ENCODE assay signal across 22 cellular contexts in genomic region chr4:165906272-165906671, GRCh38. TPM values are rescaled to one million over a fixed set of nuclear protein-coding genes. Genes with fewer than 3 reads are reported as not detected.
DNase-seq lines count a peak whose midpoint lies in the region; ATAC-seq, FAIRE-seq and TF ChIP-seq lines count a peak whose summit lies in the region.
"Had no signal": no experiment of that assay in that cellular context is flagged by ENCODE, and none has a peak within 500 bp of the region (broad histone marks: within the 10 kb centered on the region; RNA-seq: fewer than 3 reads in every experiment).

No MANE protein-coding gene starts in this region.

- H3K9me3 ChIP-seq in RWPE2 (ENCODE audit: severe bottlenecking) (no peaks in the 10 kb centered on the region), endothelial cell of umbilical vein (replicated peaks; ENCODE audit: control insufficient read depth, insufficient read depth, low read length) (no peaks in the 10 kb centered on the region), mesodermal cell (ENCODE audit: control insufficient read depth, low read length) (no peaks in the 10 kb centered on the region)
- H3K9me3 ChIP-seq: Peyer's patch, SK-N-SH had no signal

- intact Hi-C loops in endothelial cell of umbilical vein (cut with micrococcal nuclease) = no loop called here

- H3K4me1 ChIP-seq in RWPE2 (ENCODE audit: insufficient read depth, poor library complexity, severe bottlenecking) = peaks cover 13% of the 10 kb centered on the region
- peaks cover 18% of the 10 kb centered on the region for H3K4me1 ChIP-seq in endothelial cell of umbilical vein (ENCODE audit: control insufficient read depth, extremely low read depth, insufficient read depth, low read length)
- H3K4me1 ChIP-seq in mesodermal cell (ENCODE audit: control insufficient read depth, insufficient read depth, low read length, poor library complexity, severe bottlenecking) = peaks cover 4% of the 10 kb centered on the region
- H3K4me1 ChIP-seq: Peyer's patch had no signal

- no CpG with 5 or more reads among the region's 1 CpG for WGBS in mesodermal cell (ENCODE audit: insufficient coverage in 2 of 2), 2 experiments

- no peaks in the 10 kb centered on the region for H4K20me1 ChIP-seq in endothelial cell of umbilical vein (replicated peaks; ENCODE audit: control insufficient read depth, extremely low read depth, insufficient read depth, low read length)

- in situ Hi-C loops in G401 (cut with HindIII; ENCODE audit: low sequenced_read_pairs) = no loop called here

- no peak for TF ChIP-seq POLR2A in endothelial cell of umbilical vein (IDR thresholded peaks at IDR 0.05; ENCODE audit: low read depth, low read length)

- ATAC-seq in RWPE2 (ENCODE audit: low read depth) (no peak), HG02885 (IDR thresholded peaks at IDR 0.05; ENCODE audit: poor library complexity, unreplicated experiment) (no peak)

- TF ChIP-seq CTCF in RWPE2 (IDR thresholded peaks at IDR 0.05; ENCODE audit: poor library complexity, severe bottlenecking) (no peak), endothelial cell of umbilical vein (IDR thresholded peaks at IDR 0.05; ENCODE audit: extremely low read depth in 1 of 2, insufficient read depth in 1 of 2, low read depth in 1 of 2, low read length in 2 of 2) (no peak)

- peak; percentile 53 for FAIRE-seq in endothelial cell of umbilical vein (lab: Jason Lieb, UNC)
- FAIRE-seq: GM18507 had no signal

- CTCF ChIA-PET in endothelial cell of umbilical vein (lab: Charles Lee) = interaction anchor here (0.8 to 1.4 kb wide), 6 partner anchors 10 to 413 kb away, joined by 3 read pairs; no protein-coding TSS in a partner anchor

- no peaks in the 10 kb centered on the region for H3K79me2 ChIP-seq in endothelial cell of umbilical vein (ENCODE audit: control insufficient read depth, insufficient read depth, low read length)

- H3K4me3 ChIP-seq in RWPE2 (ENCODE audit: severe bottlenecking) (no peak overlapping the region), endothelial cell of umbilical vein (replicated peaks in 1 of 3; ENCODE audit: insufficient read depth in 1 of 3, low read depth in 1 of 3, low read length in 3 of 3) (no peak overlapping the region), mesodermal cell (ENCODE audit: extremely low read depth, insufficient read depth, low read length, poor library complexity, severe bottlenecking) (no peak overlapping the region)
- H3K4me3 ChIP-seq: GM23248, Peyer's patch had no signal

- peak overlapping the region; percentile 25 for H3K9ac ChIP-seq in endothelial cell of umbilical vein (replicated peaks; ENCODE audit: extremely low read depth, insufficient read depth, low read length)
- H3K9ac ChIP-seq: GM23248, SK-N-SH had no signal

- BruUV-seq in endothelial cell of umbilical vein (replicated peaks; lab: Mats Ljungman, UMichigan) = no TSS peak

- POLR2A ChIA-PET in endothelial cell of umbilical vein (lab: Charles Lee) = no interaction called here

- H3K27me3 ChIP-seq in RWPE2 (ENCODE audit: insufficient read depth, poor library complexity, severe bottlenecking) (no peaks in the 10 kb centered on the region), endothelial cell of umbilical vein (ENCODE audit: control insufficient read depth in 2 of 2, insufficient read depth in 2 of 2, low read length in 2 of 2) (no peaks in the 10 kb centered on the region)
- H3K27me3 ChIP-seq: Peyer's patch had no signal

- H3K4me2 ChIP-seq in endothelial cell of umbilical vein (ENCODE audit: insufficient read depth, low read length) = no peak overlapping the region
- H3K4me2 ChIP-seq: SK-N-SH had no signal

- DNase-seq in G401 (ENCODE audit: low spot score) = peak; percentile 72
- no peak for DNase-seq in RWPE2 (ENCODE audit: low spot score)
- DNase-seq in endothelial cell of umbilical vein (ENCODE audit: low read depth, low spot score) = peak; percentile 31
- no peak for DNase-seq in NCI-H2196 (lab: John Stamatoyannopoulos, UW; ENCODE audit: unreplicated experiment)
- no peak for DNase-seq in HPDE6-E6E7 (ENCODE audit: extremely low spot score)
- DNase-seq: Calu3, DMS79 treated with DMSO at 0.1 percent for 48 hours, GM23248, H7, IMR-90, KG1, MM.1S, NCI-H1417, NCI-H1694, NCI-H2029 treated with DMSO at 0.1 percent for 48 hours, NCI-H2227 treated with DMSO at 0.1 percent for 48 hours, NCI-H526 treated with DMSO at 0.1 percent for 48 hours, Peyer's patch, SK-N-SH had no signal

- H3K36me3 ChIP-seq in RWPE2 (ENCODE audit: low read depth) (no peaks in the 10 kb centered on the region), endothelial cell of umbilical vein (ENCODE audit: control insufficient read depth in 2 of 2, extremely low read depth in 1 of 2, insufficient read depth in 2 of 2, low read length in 2 of 2) (no peaks in the 10 kb centered on the region), mesodermal cell (ENCODE audit: control insufficient read depth, insufficient read depth, low read length) (no peaks in the 10 kb centered on the region)
- H3K36me3 ChIP-seq: Peyer's patch had no signal

- H2AFZ ChIP-seq in endothelial cell of umbilical vein (ENCODE audit: low read depth, low read length) = no peak overlapping the region
- H2AFZ ChIP-seq: GM23248 had no signal

- dilution Hi-C loops in endothelial cell of umbilical vein (cut with MboI; ENCODE audit: extremely low pct_ligation_motif_present, low sequenced_read_pairs) = no loop called here

- peak overlapping the region; percentile 44 for H3K27ac ChIP-seq in RWPE2 (ENCODE audit: poor library complexity, severe bottlenecking)
- peak overlapping the region; percentile 82 for H3K27ac ChIP-seq in endothelial cell of umbilical vein (ENCODE audit: insufficient read depth, low read depth, low read length)
- H3K27ac ChIP-seq in mesodermal cell (ENCODE audit: low read depth, low read length, severe bottlenecking) = peak overlapping the region; percentile 81
- H3K27ac ChIP-seq: GM23248, Peyer's patch had no signal

- no peaks in the 10 kb centered on the region for H3K9me1 ChIP-seq in endothelial cell of umbilical vein (replicated peaks; ENCODE audit: control insufficient read depth, extremely low read depth, insufficient read depth, low read length)

TF ChIP-seq in endothelial cell of umbilical vein, 7 proteins besides CTCF, POLR2A, EP300 and RAD21:
- TF ChIP-seq FOS (IDR thresholded peaks at IDR 0.05; ENCODE audit: borderline replicate concordance, insufficient read depth, low read length) = no peak

RNA-seq across cellular contexts. Expression of gene TLL1, which starts 33.2 kb away (rescaled TPM):
- 0.98 and 1.4 TPM in 2 replicates for total RNA-seq in G401 (2014; rRNA removed; shearing (Covaris generic))
- 1.3 and 1.4 TPM in 2 replicates for total RNA-seq in endothelial cell of umbilical vein
- polyA plus RNA-seq in endothelial cell of umbilical vein = 0.25 and 0.41 TPM in 2 replicates
- 0.54 and 0.56 TPM in 2 replicates for polyA plus RNA-seq in endothelial cell of umbilical vein (2011; cell fraction: cytosol; rRNA removed)
- 0.90 and 1.5 TPM in 2 replicates for polyA plus RNA-seq in endothelial cell of umbilical vein (2011; cell fraction: nucleus; rRNA removed)
- 1.7 and 4.6 TPM in 2 replicates for polyA plus RNA-seq in endothelial cell of umbilical vein (2012)
- 2.2 and 3.2 TPM in 2 replicates for polyA minus RNA-seq in endothelial cell of umbilical vein
- polyA minus RNA-seq in endothelial cell of umbilical vein (2011; cell fraction: cytosol; rRNA and poly(A)+ RNA removed) = 0.41 TPM
- 4.6 and 4.9 TPM in 2 replicates for polyA minus RNA-seq in endothelial cell of umbilical vein (2011; cell fraction: nucleus; rRNA and poly(A)+ RNA removed)
- 1.1 TPM for polyA plus RNA-seq in mesodermal cell (2013, experiment 1 of 2)
- 0.71 TPM for polyA plus RNA-seq in mesodermal cell (2013, experiment 2 of 2)
- total RNA-seq: Calu3, GM23248, IMR-90 had no signal
- polyA plus RNA-seq: GM23248, IMR-90 had no signal

Comparison
In these comparisons a context has a peak if more than half of its experiments do, and no peak if none do; other contexts are left out.
1. DNase-seq: peak in G401 (single experiment) and endothelial cell of umbilical vein (single experiment); none in RWPE2 (single experiment), NCI-H2196 (single experiment) and HPDE6-E6E7 (single experiment).
2. Peak in every context shown above with its lines, with median percentiles within 50 percentile points of each other: H3K27ac ChIP-seq.